Comparison of ENCODE assay signal across 34 cellular contexts in the genomic region with DNA sequence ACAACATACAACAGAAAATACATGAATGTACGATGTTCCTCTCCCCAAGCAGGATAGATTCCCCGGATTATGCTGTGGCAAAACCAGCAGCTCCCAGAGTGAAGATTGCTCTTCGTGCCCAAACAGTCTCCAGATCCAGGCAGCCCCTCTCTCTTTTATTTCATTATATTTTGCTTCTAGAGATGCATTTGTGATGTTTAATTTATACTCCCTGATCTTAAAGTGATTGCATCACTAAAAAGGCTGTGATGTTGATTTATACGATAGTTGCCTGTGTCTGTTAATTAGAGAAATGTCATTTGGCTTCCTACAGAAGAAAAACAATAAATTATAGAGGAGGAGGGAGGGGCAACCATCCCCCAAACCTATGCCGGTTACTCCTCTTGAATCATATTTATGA.
"Had no signal": no experiment of that assay in that cellular context is flagged by ENCODE, and none has a peak within 500 bp of the region (broad histone marks: within the 10 kb centered on the region; RNA-seq: fewer than 3 reads in every experiment).

No MANE protein-coding gene starts in this region.

- H3K27ac ChIP-seq: KMS-11 had no signal

- H3K9ac ChIP-seq: KMS-11 had no signal

- H3K9me3 ChIP-seq: MG63 had no signal

- H3K36me3 ChIP-seq: MG63 had no signal

- H3K4me2 ChIP-seq: KMS-11 had no signal

- DNase-seq: Karpas-422, Kasumi-1, KG1, MG63, MM.1S, MV-4-11, NCI-H1048, NCI-H1092, NCI-H1092 treated with DMSO at 0.1 percent for 48 hours, NCI-H1105, NCI-H1105 treated with DMSO at 0.1 percent for 48 hours, NCI-H1417, NCI-H1417 treated with DMSO at 0.1 percent for 48 hours, NCI-H1436, NCI-H1436 treated with DMSO at 0.1 percent for 48 hours, NCI-H146, NCI-H1694, NCI-H1694 treated with DMSO at 0.1 percent for 48 hours, NCI-H187, NCI-H187 treated with DMSO at 0.1 percent for 48 hours, NCI-H1930, NCI-H2029, NCI-H2029 treated with DMSO at 0.1 percent for 48 hours, NCI-H2081, NCI-H2081 treated with DMSO at 0.1 percent for 48 hours, NCI-H2107, NCI-H2171, NCI-H2171 treated with DMSO at 0.1 percent for 48 hours, NCI-H2227 treated with DMSO at 0.1 percent for 48 hours, NCI-H226, NCI-H345, NCI-H446, NCI-H446 treated with DMSO at 0.1 percent for 48 hours had no signal

- H3K4me3 ChIP-seq: MG63 had no signal
